ENCODE assay signal across 8 cellular contexts in the genomic region with DNA sequence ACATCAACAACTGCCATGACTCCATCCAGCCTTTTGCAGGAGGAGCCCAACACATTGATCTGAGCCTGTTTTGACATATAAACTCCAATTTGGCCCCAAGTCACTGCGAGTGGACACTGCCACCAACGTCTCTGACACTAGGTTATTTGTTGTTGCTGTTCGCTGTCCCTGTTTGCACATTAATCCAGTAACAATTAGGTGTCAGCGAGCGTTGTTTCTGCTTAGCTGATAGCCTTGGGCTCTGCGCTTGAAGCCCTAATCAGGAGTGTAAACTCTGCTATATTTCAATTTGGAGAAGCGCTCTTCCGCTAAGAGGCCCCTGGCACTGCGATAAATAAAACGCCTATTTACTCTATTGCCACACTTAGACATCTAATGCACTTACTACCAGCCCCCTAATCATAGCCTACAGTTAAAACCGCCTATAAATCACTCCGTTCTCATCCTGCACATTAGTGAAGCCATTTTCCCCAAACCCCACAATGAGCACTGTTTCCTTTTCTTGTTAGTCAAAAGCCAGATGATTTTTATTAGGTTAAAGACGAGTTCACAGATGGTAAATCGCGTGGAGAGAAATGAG.
DNase-seq lines count a peak whose midpoint lies in the region; ATAC-seq and TF ChIP-seq lines count a peak whose summit lies in the region.

No MANE protein-coding gene starts in this region.

- H4K5ac ChIP-seq in mesendoderm (ENCODE audit: low read length) = no peak overlapping the region

- TF ChIP-seq CTCF in AG04449 (IDR thresholded peaks at IDR 0.05; ENCODE audit: insufficient read depth, low read length, missing control alignments) = no peak

- H2BK5ac ChIP-seq in mesendoderm (ENCODE audit: low read length) = no peak overlapping the region

- ATAC-seq in GM21390 (IDR thresholded peaks at IDR 0.05; ENCODE audit: unreplicated experiment) (peak; percentile 17), HG03045 (IDR thresholded peaks at IDR 0.05; ENCODE audit: unreplicated experiment) (no peak), HG02884 (IDR thresholded peaks at IDR 0.05; ENCODE audit: unreplicated experiment) (no peak)

- no peaks in the 10 kb centered on the region for H3K79me2 ChIP-seq in mesendoderm (ENCODE audit: control insufficient read depth, insufficient read depth, low read length)

- no peak overlapping the region for H3K18ac ChIP-seq in mesendoderm (ENCODE audit: low read length)

- no peak overlapping the region for H3K27ac Mint-ChIP-seq in activated T-helper 2 cell treated with anti-CD3 and anti-CD28 coated beads, Interferon-gamma antibody, Interleukin-2, Interleukin-4, amounts not matched to agents 10 μg/mL and 5 μg/mL and 100 μg/mL, durations not matched to agents 14 hours and 24 hours and 36 hours

- peaks cover 30% of the 10 kb centered on the region for H3K27me3 ChIP-seq in mesendoderm (ENCODE audit: insufficient read depth, low read length, poor library complexity)

- H4K8ac ChIP-seq in mesendoderm (ENCODE audit: low read depth, low read length) = no peak overlapping the region

- DNase-seq in AG04449 (ENCODE audit: low read depth, low spot score) = no peak
- no peak for DNase-seq in activated T-helper 2 cell treated with anti-CD3 and anti-CD28 coated beads, Interferon-gamma antibody, Interleukin-2, Interleukin-4, amounts not matched to agents 10 μg/mL and 5 μg/mL and 100 μg/mL, durations not matched to agents 14 hours and 24 hours and 36 hours (ENCODE audit: low spot score)
- DNase-seq in mesendoderm = peak; percentile 23
- no peak for DNase-seq in activated CD4-positive, CD25-positive, alpha-beta regulatory T cell treated with anti-CD3 and anti-CD28 coated beads, Interleukin-2, amount 50 U/mL, for 72 hours
- no peak for DNase-seq in stimulated activated CD4-positive, alpha-beta T cell treated with anti-CD3 and anti-CD28 coated beads, Interleukin-4, amount 100 ng/mL, for 4 hours

- H3K56ac ChIP-seq in mesendoderm (ENCODE audit: low read length) = peak overlapping the region; percentile 70

- no peaks in the 10 kb centered on the region for H3K79me1 ChIP-seq in mesendoderm (ENCODE audit: low read length)

- WGBS in mesendoderm (ENCODE audit: extremely low coverage, insufficient coverage, low lambda C conversion rate) = no CpG with 5 or more reads among the region's 15 CpGs

- H3K4me2 ChIP-seq in mesendoderm (ENCODE audit: low read length) = peak overlapping the region; percentile 49

- POLR2A ChIA-PET in AG04449 (lab: Yijun Ruan, JAX) = no interaction called here

- no peaks in the 10 kb centered on the region for H3K36me3 Mint-ChIP-seq in activated T-helper 2 cell treated with anti-CD3 and anti-CD28 coated beads, Interferon-gamma antibody, Interleukin-2, Interleukin-4, amounts not matched to agents 10 μg/mL and 5 μg/mL and 100 μg/mL, durations not matched to agents 14 hours and 24 hours and 36 hours (ENCODE audit: low read depth)

- CTCF ChIA-PET in AG04449 (lab: Yijun Ruan, JAX) = interaction anchor here (0.8 to 1.2 kb wide), 2 partner anchors 8 to 12 kb away, joined by 3 to 4 read pairs; no protein-coding TSS in a partner anchor

- peaks cover 73% of the 10 kb centered on the region for H3K27me3 Mint-ChIP-seq in activated T-helper 2 cell treated with anti-CD3 and anti-CD28 coated beads, Interferon-gamma antibody, Interleukin-2, Interleukin-4, amounts not matched to agents 10 μg/mL and 5 μg/mL and 100 μg/mL, durations not matched to agents 14 hours and 24 hours and 36 hours (ENCODE audit: low read depth)

- no peak overlapping the region for H3K23ac ChIP-seq in mesendoderm (ENCODE audit: low read length)

- H3K4me1 ChIP-seq in mesendoderm (ENCODE audit: control insufficient read depth, low read depth, low read length) = peaks cover 5% of the 10 kb centered on the region

- H3K36me3 ChIP-seq in mesendoderm (ENCODE audit: control insufficient read depth, insufficient read depth, low read length) = no peaks in the 10 kb centered on the region

- no peak overlapping the region for H3K4ac ChIP-seq in mesendoderm (ENCODE audit: low read depth, low read length)

- no peaks in the 10 kb centered on the region for H3K9me3 Mint-ChIP-seq in activated T-helper 2 cell treated with anti-CD3 and anti-CD28 coated beads, Interferon-gamma antibody, Interleukin-2, Interleukin-4, amounts not matched to agents 10 μg/mL and 5 μg/mL and 100 μg/mL, durations not matched to agents 14 hours and 24 hours and 36 hours

- H2AK5ac ChIP-seq in mesendoderm (ENCODE audit: low read length) = no peak overlapping the region

- intact Hi-C loops in activated T-helper 2 cell treated with anti-CD3 and anti-CD28 coated beads, Interferon-gamma antibody, Interleukin-2, Interleukin-4, amounts not matched to agents 10 μg/mL and 5 μg/mL and 100 μg/mL, durations not matched to agents 14 hours and 24 hours and 36 hours (cut with micrococcal nuclease) = loop anchor here (5.0 kb wide), 2 partner anchors 120 to 330 kb away; no protein-coding TSS in a partner anchor

- no peak overlapping the region for H2BK15ac ChIP-seq in mesendoderm (replicated peaks; ENCODE audit: low read depth)

- H3K4me3 ChIP-seq in AG04449 (ENCODE audit: low read depth, low read length) = peak overlapping the region; percentile 46
- no peak overlapping the region for H3K4me3 ChIP-seq in mesendoderm (ENCODE audit: low read length)

- H3K4me3 Mint-ChIP-seq in activated T-helper 2 cell treated with anti-CD3 and anti-CD28 coated beads, Interferon-gamma antibody, Interleukin-2, Interleukin-4, amounts not matched to agents 10 μg/mL and 5 μg/mL and 100 μg/mL, durations not matched to agents 14 hours and 24 hours and 36 hours (ENCODE audit: low read depth) = peak overlapping the region; percentile 31

- H3K27ac ChIP-seq in mesendoderm (ENCODE audit: low read depth, low read length) = no peak overlapping the region

- peaks cover 10% of the 10 kb centered on the region for H3K4me1 Mint-ChIP-seq in activated T-helper 2 cell treated with anti-CD3 and anti-CD28 coated beads, Interferon-gamma antibody, Interleukin-2, Interleukin-4, amounts not matched to agents 10 μg/mL and 5 μg/mL and 100 μg/mL, durations not matched to agents 14 hours and 24 hours and 36 hours (ENCODE audit: low read depth)

- H3K9ac ChIP-seq in mesendoderm (ENCODE audit: low read length) = peak overlapping the region; percentile 32

- no peak overlapping the region for H2BK120ac ChIP-seq in mesendoderm (ENCODE audit: low read depth, low read length)
